Comparison of ENCODE assay signal across 9 cellular contexts in genomic region chr3:101836907-101837598, GRCh38.
A peak's percentile ranks its signal among the peaks of the same experiment; 100 is the strongest.
DNase-seq lines count a peak whose midpoint lies in the region; ATAC-seq lines count a peak whose summit lies in the region.
"Had no signal": no experiment of that assay in that cellular context is flagged by ENCODE, and none has a peak within 500 bp of the region (broad histone marks: within the 10 kb centered on the region; RNA-seq: fewer than 3 reads in every experiment).

No MANE protein-coding gene starts in this region.

- H3K4me1 ChIP-seq in stomach smooth muscle (ENCODE audit: control insufficient read depth, insufficient read depth, low read length) = no peaks in the 10 kb centered on the region

- no peaks in the 10 kb centered on the region for H3K9me3 ChIP-seq in stomach smooth muscle (ENCODE audit: control insufficient read depth in 2 of 2, low read length in 2 of 2)

- ATAC-seq in HG02610 (IDR thresholded peaks at IDR 0.05; ENCODE audit: unreplicated experiment) (no peak), GM21786 (IDR thresholded peaks at IDR 0.05; ENCODE audit: unreplicated experiment) (no peak)

- no peaks in the 10 kb centered on the region for H3K27me3 ChIP-seq in stomach smooth muscle (ENCODE audit: control insufficient read depth in 1 of 2, insufficient read depth in 2 of 2, low read length in 2 of 2)
- H3K27me3 ChIP-seq: SJSA1 had no signal

- DNase-seq in NCI-H2081 (lab: John Stamatoyannopoulos, UW) (peak; percentile 15 to 67), NCI-H2081 treated with DMSO at 0.1 percent for 48 hours (lab: John Stamatoyannopoulos, UW) (no peak), NOMO-1 treated with dmso at 0.1 percent for 144 hours (lab: John Stamatoyannopoulos, UW; ENCODE audit: unreplicated experiment) (peak; percentile 53), fibroblast of gingiva (ENCODE audit: low read depth) (peak; percentile 72), COLO668 (lab: John Stamatoyannopoulos, UW; ENCODE audit: unreplicated experiment) (no peak)

- H3K9ac ChIP-seq in stomach smooth muscle (ENCODE audit: low read length in 2 of 2) = no peak overlapping the region

- H3K27ac ChIP-seq in stomach smooth muscle (ENCODE audit: low read length) = peak overlapping the region; percentile 1
- H3K27ac ChIP-seq: SJSA1 had no signal

- H3K36me3 ChIP-seq in stomach smooth muscle (ENCODE audit: control insufficient read depth in 2 of 2, insufficient read depth in 2 of 2, low read length in 2 of 2) = no peaks in the 10 kb centered on the region

- H3K4me3 ChIP-seq in stomach smooth muscle (ENCODE audit: low read length in 2 of 2) = no peak overlapping the region
- H3K4me3 ChIP-seq: SJSA1 had no signal

Comparison
In these comparisons a context has a peak if more than half of its experiments do, and no peak if none do; other contexts are left out.
1. DNase-seq: peak in NCI-H2081 (2 of 2), NOMO-1 treated with dmso at 0.1 percent for 144 hours (single experiment) and fibroblast of gingiva (single experiment); none in NCI-H2081 treated with DMSO at 0.1 percent for 48 hours (single experiment) and COLO668 (single experiment).